Comparison of ENCODE assay signal across 1 cellular context in genomic region chr4:87087015-87087920, GRCh38.
TF ChIP-seq lines count a peak whose summit lies in the region.

No MANE protein-coding gene starts in this region.

TF ChIP-seq in HepG2, 621 proteins besides CTCF, POLR2A, EP300 and RAD21 (continued from another document):
- no peak for TF ChIP-seq PRDM15 (CRISPR knock-in tag; IDR thresholded peaks at IDR 0.05)
- TF ChIP-seq CREM (IDR thresholded peaks at IDR 0.05) = no peak
- TF ChIP-seq CREM (CRISPR knock-in tag; IDR thresholded peaks at IDR 0.05) = no peak
- no peak for TF ChIP-seq LRRFIP1 (CRISPR knock-in tag; conservative IDR thresholded peaks at IDR 0.05)
- no peak for TF ChIP-seq HOMEZ (CRISPR knock-in tag; IDR thresholded peaks at IDR 0.05; ENCODE audit: low read depth)
